In genomic region chr2:235034270-235035135, GRCh38 we compare ENCODE assay signal across 16 cellular contexts.
A peak's percentile ranks its signal among the peaks of the same experiment; 100 is the strongest.
DNase-seq lines count a peak whose midpoint lies in the region; ATAC-seq and TF ChIP-seq lines count a peak whose summit lies in the region.
"Had no signal": no experiment of that assay in that cellular context is flagged by ENCODE, and none has a peak within 500 bp of the region (broad histone marks: within the 10 kb centered on the region; RNA-seq: fewer than 3 reads in every experiment).

No MANE protein-coding gene starts in this region.

- H3K4me3 ChIP-seq in heart right ventricle (no peak overlapping the region), left lung (no peak overlapping the region), esophagus muscularis mucosa (no peak overlapping the region), mammary epithelial cell (replicated peaks in 1 of 3; ENCODE audit: insufficient read depth in 1 of 3, low read depth in 2 of 3, low read length in 3 of 3) (no peak overlapping the region)
- H3K4me3 ChIP-seq: PC-9 had no signal

- dilution Hi-C loops in mammary epithelial cell (cut with HindIII; ENCODE audit: low sequenced_read_pairs) = no loop called here

- no peak overlapping the region for H3K4me2 ChIP-seq in mammary epithelial cell (ENCODE audit: insufficient read depth, low read depth, low read length)
- H3K4me2 ChIP-seq: PC-9 had no signal

- ATAC-seq in heart right ventricle = no peak
- ATAC-seq in left lung = no peak
- ATAC-seq: SK-N-SH treated with all-trans-retinoic acid at 6 μM for 48 hours had no signal

- no peak for TF ChIP-seq POLR2A in esophagus muscularis mucosa (IDR thresholded peaks at IDR 0.05; ENCODE audit: low read depth)

- WGBS in heart right ventricle, 2 donors = 94 to 96% methylated on average over 30 of the region's 30 CpGs
- WGBS in esophagus muscularis mucosa = 94% methylated on average over 28 of the region's 30 CpGs
- WGBS in mammary epithelial cell (ENCODE audit: low coverage, missing lambda C conversion rate) = 97% methylated on average over 26 of the region's 30 CpGs

- in situ Hi-C loops in mammary epithelial cell (cut with MboI; ENCODE audit: low sequenced_read_pairs in 2 of 2) = no loop called here

- no peaks in the 10 kb centered on the region for H4K20me1 ChIP-seq in mammary epithelial cell (ENCODE audit: insufficient read depth, low read length)

- CTCF ChIA-PET in mammary epithelial cell (lab: Charles Lee; ENCODE audit: low non-redundant PET) = no interaction called here

- H3K4me1 ChIP-seq in heart right ventricle = peaks cover 0 to 11% (median 0%) of the 10 kb centered on the region in 9 donors
- H3K4me1 ChIP-seq in left lung = no peaks in the 10 kb centered on the region
- H3K4me1 ChIP-seq in esophagus muscularis mucosa = peaks cover 0 to 14% (median 9%) of the 10 kb centered on the region in 4 donors
- H3K4me1 ChIP-seq in mammary epithelial cell (ENCODE audit: insufficient read depth, low read length) = no peaks in the 10 kb centered on the region
- H3K4me1 ChIP-seq: BE2C had no signal

- H3K9ac ChIP-seq in mammary epithelial cell (ENCODE audit: insufficient read depth, low read length) = no peak overlapping the region

- no peak overlapping the region for H2AFZ ChIP-seq in mammary epithelial cell (ENCODE audit: low read depth, low read length)
- H2AFZ ChIP-seq: PC-9 had no signal

- H3K27ac ChIP-seq in heart right ventricle (no peak overlapping the region), left lung (no peak overlapping the region), esophagus muscularis mucosa (replicated peaks in 1 of 4) (no peak overlapping the region), mammary epithelial cell (ENCODE audit: insufficient read depth, low read depth, low read length) (no peak overlapping the region)
- H3K27ac ChIP-seq: PC-9 had no signal

- no TSS peak for BruUV-seq in mammary epithelial cell (replicated peaks; lab: Mats Ljungman, UMichigan)

- DNase-seq in cardiac septum (ENCODE audit: low spot score) = peak; percentile 57
- DNase-seq in heart right ventricle = no peak
- DNase-seq in NCI-H774 (lab: John Stamatoyannopoulos, UW) = peak; percentile 69
- peak; percentile 15 to 55 for DNase-seq in left lung
- DNase-seq in activated T-cell treated with anti-CD3 and anti-CD28 coated beads, Interleukin-2, amount 50 U/mL, for 1 hour = no peak
- no peak for DNase-seq in esophagus muscularis mucosa (ENCODE audit: extremely low spot score)
- no peak for DNase-seq in mammary epithelial cell
- DNase-seq: BE2C; CD4-positive, alpha-beta memory T cell; MM.1S; NCI-H1105 treated with DMSO at 0.1 percent for 48 hours; NCI-H187 treated with DMSO at 0.1 percent for 48 hours; NCI-H2171; NCI-H524; PC-9 had no signal

- H3K36me3 ChIP-seq in heart right ventricle = peaks cover 0 to 36% (median 0%) of the 10 kb centered on the region in 9 donors
- peaks cover 0 to 6% of the 10 kb centered on the region in 2 donors for H3K36me3 ChIP-seq in left lung
- H3K36me3 ChIP-seq in esophagus muscularis mucosa = peaks cover 0 to 9% (median 5%) of the 10 kb centered on the region in 4 donors
- peaks cover 10% of the 10 kb centered on the region for H3K36me3 ChIP-seq in mammary epithelial cell (ENCODE audit: insufficient read depth, low read length)
- H3K36me3 ChIP-seq: BE2C had no signal

- TF ChIP-seq EP300 in esophagus muscularis mucosa (IDR thresholded peaks at IDR 0.05) = no peak

- intact Hi-C loops in cardiac septum (cut with DNase I) = no loop called here
- intact Hi-C loops in heart right ventricle (cut with DNase I) = no loop called here
- intact Hi-C loops in left lung (cut with DNase I) = no loop called here
- intact Hi-C loops in esophagus muscularis mucosa (cut with DNase I) = no loop called here
- intact Hi-C loops in mammary epithelial cell (cut with micrococcal nuclease) = no loop called here

- no peaks in the 10 kb centered on the region for H3K27me3 ChIP-seq in heart right ventricle
- H3K27me3 ChIP-seq in left lung = no peaks in the 10 kb centered on the region
- no peaks in the 10 kb centered on the region for H3K27me3 ChIP-seq in esophagus muscularis mucosa
- H3K27me3 ChIP-seq in mammary epithelial cell (ENCODE audit: insufficient read depth, low read length) = no peaks in the 10 kb centered on the region
- H3K27me3 ChIP-seq: BE2C had no signal

- H3K9me3 ChIP-seq in heart right ventricle (no peaks in the 10 kb centered on the region), left lung (no peaks in the 10 kb centered on the region), esophagus muscularis mucosa (no peaks in the 10 kb centered on the region), mammary epithelial cell (replicated peaks; ENCODE audit: insufficient read depth, low read length) (no peaks in the 10 kb centered on the region)
- H3K9me3 ChIP-seq: BE2C had no signal

- TF ChIP-seq CTCF in heart right ventricle (IDR thresholded peaks at IDR 0.05) = no peak
- no peak for TF ChIP-seq CTCF in left lung (IDR thresholded peaks at IDR 0.05)
- TF ChIP-seq CTCF in esophagus muscularis mucosa (IDR thresholded peaks at IDR 0.05) = no peak
- TF ChIP-seq CTCF in mammary epithelial cell (conservative IDR thresholded peaks at IDR 0.05 in 1 of 2, IDR thresholded peaks at IDR 0.05 in 1 of 2; ENCODE audit: extremely low read depth in 1 of 2, insufficient read depth in 1 of 2, low read depth in 1 of 2, low read length in 2 of 2) = no peak

- peaks cover 66% of the 10 kb centered on the region for H3K79me2 ChIP-seq in mammary epithelial cell (ENCODE audit: insufficient read depth, low read length)

Comparison
In these comparisons a context has a peak if more than half of its experiments do, and no peak if none do; other contexts are left out.
1. DNase-seq: peak in cardiac septum (single experiment), NCI-H774 (single experiment) and left lung (2 of 2); none in heart right ventricle (0 of 2), activated T-cell treated with anti-CD3 and anti-CD28 coated beads, Interleukin-2, amount 50 U/mL, for 1 hour (single experiment), esophagus muscularis mucosa (single experiment) and mammary epithelial cell (single experiment).